ENCODE assay signal across 16 cellular contexts in the genomic region with DNA sequence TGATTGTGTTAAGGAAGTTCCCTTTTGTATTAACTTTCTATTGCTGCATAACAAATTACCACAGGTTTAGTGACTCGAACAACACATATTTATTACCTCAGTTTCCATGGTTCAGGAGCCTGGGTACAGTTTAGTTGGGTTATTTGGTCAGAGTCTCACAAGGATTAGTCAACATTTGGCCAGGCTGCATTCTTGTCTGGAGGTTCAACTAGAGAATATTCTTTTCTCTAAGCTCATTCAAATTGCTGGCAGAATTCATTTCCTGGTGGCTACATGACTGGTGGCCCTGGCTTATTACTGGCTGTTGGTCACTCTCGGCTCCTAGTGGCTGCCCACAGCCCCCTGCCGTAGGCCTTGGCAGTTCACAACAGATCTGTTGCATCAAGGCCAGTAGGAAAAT.
"Had no signal": no experiment of that assay in that cellular context is flagged by ENCODE, and none has a peak within 500 bp of the region (broad histone marks: within the 10 kb centered on the region; RNA-seq: fewer than 3 reads in every experiment).

No MANE protein-coding gene starts in this region.

- H3K9me3 ChIP-seq: heart left ventricle, pancreas, right lobe of liver, spleen, testis, tibial nerve had no signal

- H3K4me3 ChIP-seq: heart left ventricle, pancreas, right lobe of liver, spleen, testis, tibial nerve had no signal

- DNase-seq: effector memory CD4-positive, alpha-beta T cell; heart left ventricle; hippocampal formation; mesendoderm; naive B cell; occipital lobe; pancreas; right lobe of liver; spleen; stimulated activated CD4-positive, alpha-beta T cell treated with anti-CD3 and anti-CD28 coated beads, Interleukin-15, amount 100 ng/mL, for 24 hours; stimulated activated CD4-positive, alpha-beta T cell treated with anti-CD3 and anti-CD28 coated beads, Interleukin-1b, Interleukin-23, amount 100 ng/mL, for 48 hours; stimulated activated CD4-positive, alpha-beta T cell treated with anti-CD3 and anti-CD28 coated beads, Interleukin-4, amount 100 ng/mL, for 4 hours; stimulated activated naive B cell treated with anti-CD40 and anti-IgM and Interleukin-4, amounts not matched to agents 10 μg/mL and 1 μg/mL and 100 μg/mL, for 72 hours; stimulated activated naive CD8-positive, alpha-beta T cell treated with anti-CD3 and anti-CD28 coated beads, Interleukin-15, amount 100 ng/mL, for 72 hours; testis had no signal

- H3K36me3 ChIP-seq: heart left ventricle, pancreas, right lobe of liver, spleen, tibial nerve had no signal

- H3K27me3 ChIP-seq: heart left ventricle, pancreas, right lobe of liver, testis, tibial nerve had no signal
